ENCODE assay signal across 10 cellular contexts in the genomic region with DNA sequence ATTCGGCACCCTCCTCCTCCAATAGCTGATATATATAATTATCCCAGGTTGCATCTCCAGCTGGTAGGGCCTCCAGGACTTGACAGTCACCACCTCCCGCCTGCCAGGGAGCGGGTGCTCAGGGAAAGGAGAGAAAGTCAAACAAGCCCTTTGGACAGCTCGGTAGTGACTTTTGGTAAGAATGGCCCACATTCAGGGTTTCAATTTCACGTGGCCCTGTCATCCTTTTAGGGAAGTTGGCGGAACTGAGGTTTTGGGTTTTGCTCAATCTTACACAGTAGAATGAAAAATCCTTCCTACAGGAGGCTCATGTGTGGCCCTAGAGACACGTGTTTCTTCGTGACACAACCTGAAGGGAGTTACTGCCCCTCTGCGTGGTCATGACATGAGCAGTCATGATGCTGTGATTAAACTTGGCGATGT. TPM values are rescaled to one million over a fixed set of nuclear protein-coding genes. Genes with fewer than 3 reads are reported as not detected.
DNase-seq lines count a peak whose midpoint lies in the region; ATAC-seq, FAIRE-seq and TF ChIP-seq lines count a peak whose summit lies in the region.
"Had no signal": no experiment of that assay in that cellular context is flagged by ENCODE, and none has a peak within 500 bp of the region (broad histone marks: within the 10 kb centered on the region; RNA-seq: fewer than 3 reads in every experiment).

No MANE protein-coding gene starts in this region.

- POLR2A ChIA-PET in HepG2 (lab: Yijun Ruan, JAX), result no interaction called here

- no peak for TF ChIP-seq RAD21 in HepG2 (CRISPR knock-in tag; IDR thresholded peaks at IDR 0.05)

- H3K9me3 Mint-ChIP-seq in immature natural killer cell, result no peaks in the 10 kb centered on the region

- ATAC-seq in GM18508 (IDR thresholded peaks at IDR 0.05; ENCODE audit: insufficient read depth, unreplicated experiment) (peak; percentile 96), GM21447 (IDR thresholded peaks at IDR 0.05; ENCODE audit: unreplicated experiment) (peak; percentile 91), HG03342 (IDR thresholded peaks at IDR 0.05; ENCODE audit: unreplicated experiment) (peak; percentile 94), HepG2 (peak; percentile 67)

- no peaks in the 10 kb centered on the region for H3K79me2 ChIP-seq in HepG2 (ENCODE audit: insufficient read depth, low read length)

- peak; percentile 88 for FAIRE-seq in HepG2 (lab: Jason Lieb, UNC)
- FAIRE-seq: endothelial cell of umbilical vein had no signal

- H3K4me2 ChIP-seq in HepG2 (ENCODE audit: low read depth, low read length), result peak overlapping the region; percentile 83
- no peak overlapping the region for H3K4me2 ChIP-seq in neuronal stem cell (ENCODE audit: insufficient read depth, low read length, poor library complexity, severe bottlenecking)

- TF ChIP-seq EP300 in HepG2 (IDR thresholded peaks at IDR 0.05; ENCODE audit: low read depth in 2 of 2, low read length in 2 of 2) (no peak), HepG2 (CRISPR knock-in tag; IDR thresholded peaks at IDR 0.05; ENCODE audit: borderline replicate concordance) (no peak)

- H4K8ac ChIP-seq in neuronal stem cell (ENCODE audit: low read depth, low read length), result no peak overlapping the region

- no peak overlapping the region for H3K27ac Mint-ChIP-seq in immature natural killer cell

- H4K91ac ChIP-seq in neuronal stem cell (ENCODE audit: low read depth, low read length, poor library complexity), result no peak overlapping the region

- H3K27ac ChIP-seq in HepG2 (ENCODE audit: extremely low read length, insufficient read depth, low read length) (peak overlapping the region; percentile 11), neuronal stem cell (replicated peaks; ENCODE audit: low read length) (no peak overlapping the region)

- no peak overlapping the region for H2BK15ac ChIP-seq in neuronal stem cell (ENCODE audit: low read length)

- peaks cover 0 to 5% of the 10 kb centered on the region in 2 experiments; a peak in 1 of 5 replicates for H3K27me3 ChIP-seq in HepG2 (ENCODE audit: control insufficient read depth in 1 of 2, insufficient read depth in 2 of 2, low read length in 2 of 2)
- no peaks in the 10 kb centered on the region for H3K27me3 ChIP-seq in neuronal stem cell (ENCODE audit: control insufficient read depth in 3 of 3, insufficient read depth in 3 of 3, low read depth in 1 of 3, low read length in 3 of 3)

- no peaks in the 10 kb centered on the region for H3K79me1 ChIP-seq in neuronal stem cell (ENCODE audit: low read depth, low read length)

- H2AK5ac ChIP-seq in neuronal stem cell (ENCODE audit: low read depth, low read length), result no peak overlapping the region

- no peak overlapping the region for H3K4ac ChIP-seq in neuronal stem cell (ENCODE audit: low read length)

- in situ Hi-C loops in HepG2 (cut with HindIII; ENCODE audit: extremely low pct_ligation_motif_present, low pct_unique_long_range_greater_than_20kb), result no loop called here

- H2BK12ac ChIP-seq in neuronal stem cell (ENCODE audit: low read length), result no peak overlapping the region

- no peaks in the 10 kb centered on the region for H4K20me1 ChIP-seq in HepG2 (ENCODE audit: insufficient read depth, low read length)

- TF ChIP-seq CTCF in HepG2 (CRISPR knock-in tag; IDR thresholded peaks at IDR 0.05), result no peak

- H3K9ac ChIP-seq in HepG2 (ENCODE audit: insufficient read depth, low read depth, low read length), result no peak overlapping the region
- H3K9ac ChIP-seq in neuronal stem cell (ENCODE audit: low read depth, low read length, poor library complexity), result no peak overlapping the region

- intact Hi-C loops in HepG2 (cut with micrococcal nuclease; ENCODE audit: unreplicated experiment), result no loop called here

- H3K27me3 Mint-ChIP-seq in immature natural killer cell (ENCODE audit: low read depth in 3 of 3), result peaks cover 0 to 2% (median 1%) of the 10 kb centered on the region in 3 donors

- H3K4me3 Mint-ChIP-seq in immature natural killer cell, result no peak overlapping the region

- CTCF ChIA-PET in HepG2 (lab: Yijun Ruan, JAX; ENCODE audit: low intra/inter-chr PET ratio, low total read pairs), result no interaction called here

- no peak overlapping the region for H3K18ac ChIP-seq in neuronal stem cell (ENCODE audit: low read length)

- H3K4me1 Mint-ChIP-seq in immature natural killer cell, result no peaks in the 10 kb centered on the region

- H3K4me3 ChIP-seq in HepG2 (replicated peaks in 1 of 3; ENCODE audit: insufficient read depth in 1 of 3, low read depth in 2 of 3, low read length in 3 of 3) (no peak overlapping the region), neuronal stem cell (ENCODE audit: low read length in 2 of 2) (no peak overlapping the region)

- no peak overlapping the region for H2BK120ac ChIP-seq in neuronal stem cell (ENCODE audit: low read depth, low read length)

- H2BK5ac ChIP-seq in neuronal stem cell (ENCODE audit: low read length), result no peak overlapping the region

- H2AFZ ChIP-seq in HepG2 (ENCODE audit: low read length), result no peak overlapping the region
- no peak overlapping the region for H2AFZ ChIP-seq in neuronal stem cell (ENCODE audit: low read length)

- H3K23ac ChIP-seq in neuronal stem cell (ENCODE audit: low read depth, low read length, poor library complexity), result no peak overlapping the region

- peak; percentile 44 for DNase-seq in HepG2 (ENCODE audit: low spot score)
- DNase-seq in immature natural killer cell, result no peak
- no peak for DNase-seq in NK-92 treated with Interleukin-12 subunit alpha and Interleukin-12 subunit beta, amount 100 ng/mL, for 24 hours (lab: John Stamatoyannopoulos, UW)
- DNase-seq in stimulated activated naive CD4-positive, alpha-beta T cell treated with Interleukin-2 at 50 U/mL for 16 hours (lab: John Stamatoyannopoulos, UW), result no peak
- DNase-seq in neuronal stem cell (ENCODE audit: low spot score), result no peak

- H3K36me3 ChIP-seq in HepG2 (replicated peaks in 1 of 2; ENCODE audit: control insufficient read depth in 1 of 2, insufficient read depth in 2 of 2, low read length in 2 of 2) (no peaks in the 10 kb centered on the region), neuronal stem cell (replicated peaks in 1 of 2; ENCODE audit: control insufficient read depth in 2 of 2, insufficient read depth in 2 of 2, low read length in 2 of 2) (no peaks in the 10 kb centered on the region)

- peaks cover 58% of the 10 kb centered on the region for H3K4me1 ChIP-seq in HepG2 (ENCODE audit: insufficient read depth, low read length)
- H3K4me1 ChIP-seq in neuronal stem cell (ENCODE audit: control insufficient read depth in 2 of 2, insufficient read depth in 1 of 2, low read depth in 1 of 2, low read length in 2 of 2), result peaks cover 0 to 15% of the 10 kb centered on the region in 2 donors

- no peak for TF ChIP-seq POLR2A in HepG2 (IDR thresholded peaks at IDR 0.05; ENCODE audit: insufficient read depth in 1 of 2, low read depth in 2 of 2, low read length in 2 of 2)

- BruUV-seq in HepG2 (replicated peaks; lab: Mats Ljungman, UMichigan), result no TSS peak

- WGBS in HepG2 (ENCODE audit: low lambda C conversion rate), result 37% methylated on average over 10 of the region's 10 CpGs
- no CpG with 5 or more reads among the region's 10 CpGs for WGBS in neuronal stem cell (ENCODE audit: extremely low coverage in 2 of 2, insufficient read length in 2 of 2, insufficient replicate concordance in 1 of 2), 2 donors

- no peak overlapping the region for H3K14ac ChIP-seq in neuronal stem cell (ENCODE audit: low read length)

- no peaks in the 10 kb centered on the region for H3K36me3 Mint-ChIP-seq in immature natural killer cell

- no peaks in the 10 kb centered on the region for H3K9me3 ChIP-seq in HepG2 (ENCODE audit: low read length)
- no peaks in the 10 kb centered on the region for H3K9me3 ChIP-seq in neuronal stem cell (replicated peaks in 1 of 2; ENCODE audit: control insufficient read depth in 2 of 2, insufficient read depth in 1 of 2, low read depth in 1 of 2, low read length in 2 of 2)

TF ChIP-seq in HepG2, 621 proteins besides CTCF, POLR2A, EP300 and RAD21 (continues in another document):
- TF ChIP-seq, protein P1, sequence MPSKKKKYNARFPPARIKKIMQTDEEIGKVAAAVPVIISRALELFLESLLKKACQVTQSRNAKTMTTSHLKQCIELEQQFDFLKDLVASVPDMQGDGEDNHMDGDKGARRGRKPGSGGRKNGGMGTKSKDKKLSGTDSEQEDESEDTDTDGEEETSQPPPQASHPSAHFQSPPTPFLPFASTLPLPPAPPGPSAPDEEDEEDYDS (CRISPR knock-in tag; IDR thresholded peaks at IDR 0.05), result peak; percentile 16; the same call in 1 of the 2 replicates
- no peak for TF ChIP-seq RARG (CRISPR knock-in tag; IDR thresholded peaks at IDR 0.05; ENCODE audit: low read depth)

RNA-seq across cellular contexts. Expression of a gene that starts 44.2 kb away (rescaled TPM):
- total RNA-seq in HepG2 (2016; rRNA removed; fragmentation: Illumina TruSeq; extraction: Trizol), result 0.20 TPM in 1 of 2 replicates, not detected in the other
- total RNA-seq in HepG2 (2016; cell fraction: cytosol; rRNA removed; fragmentation: Illumina TruSeq; extraction: Trizol; ENCODE audit: low read depth), result not detected in 2 replicates
- total RNA-seq in HepG2 (2016; cell fraction: insoluble cytoplasmic fraction; rRNA removed; fragmentation: Illumina TruSeq; extraction: Trizol), result 0.11 TPM in 1 of 2 replicates, not detected in the other
- total RNA-seq in HepG2 (2016; cell fraction: membrane; rRNA removed; fragmentation: Illumina TruSeq; extraction: Trizol), result not detected in 2 replicates
- total RNA-seq in HepG2 (2016; cell fraction: nucleus; rRNA removed; fragmentation: Illumina TruSeq; extraction: Trizol), result 0.31 TPM in 1 of 2 replicates, not detected in the other
- polyA plus RNA-seq in HepG2 (2011; rRNA removed) (0.25 TPM in 2 replicates), immature natural killer cell (under 1 TPM in 1 of 3 donors, not detected in 2; 0.09 TPM)
- polyA plus RNA-seq in HepG2 (2011; cell fraction: cytosol; rRNA removed), result 0.05 TPM in 1 of 2 replicates, not detected in the other
- 1.1 and 2.0 TPM in 2 replicates for polyA plus RNA-seq in HepG2 (2011; cell fraction: nucleus; rRNA removed)
- 0.47 and 0.49 TPM in 2 replicates for polyA plus RNA-seq in HepG2 (2012)
- polyA plus RNA-seq in HepG2 (2016; cell fraction: cytosol; fragmentation: Illumina TruSeq; extraction: Trizol; ENCODE audit: low read depth), result not detected in 2 replicates
- polyA plus RNA-seq in HepG2 (2016; cell fraction: insoluble cytoplasmic fraction; fragmentation: Illumina TruSeq; extraction: Trizol; ENCODE audit: low read depth), result not detected in 2 replicates
- polyA plus RNA-seq in HepG2 (2016; cell fraction: membrane; fragmentation: Illumina TruSeq; extraction: Trizol; ENCODE audit: low read depth), result not detected in 2 replicates
- 1.4 TPM in 1 of 2 replicates, not detected in the other for polyA plus RNA-seq in HepG2 (2016; cell fraction: nucleus; fragmentation: Illumina TruSeq; extraction: Trizol; ENCODE audit: insufficient read depth, low read depth)
- polyA minus RNA-seq in HepG2 (2011; rRNA and poly(A)+ RNA removed; ENCODE audit: low replicate concordance), result 0.58 TPM in 1 of 2 replicates, not detected in the other
- not detected in 2 replicates for polyA minus RNA-seq in HepG2 (2011; cell fraction: cytosol; rRNA and poly(A)+ RNA removed)
- polyA minus RNA-seq in HepG2 (2011; cell fraction: nucleus; rRNA and poly(A)+ RNA removed), result 0.87 and 1.0 TPM in 2 replicates
- 0.21 TPM for polyA plus RNA-seq in neuronal stem cell (2013, experiment 1 of 2)
- 0.10 TPM for polyA plus RNA-seq in neuronal stem cell (2013, experiment 2 of 2)
- total RNA-seq: endothelial cell of umbilical vein, NCI-H460 had no signal
- polyA plus RNA-seq: endothelial cell of umbilical vein had no signal
